In the genomic region with DNA sequence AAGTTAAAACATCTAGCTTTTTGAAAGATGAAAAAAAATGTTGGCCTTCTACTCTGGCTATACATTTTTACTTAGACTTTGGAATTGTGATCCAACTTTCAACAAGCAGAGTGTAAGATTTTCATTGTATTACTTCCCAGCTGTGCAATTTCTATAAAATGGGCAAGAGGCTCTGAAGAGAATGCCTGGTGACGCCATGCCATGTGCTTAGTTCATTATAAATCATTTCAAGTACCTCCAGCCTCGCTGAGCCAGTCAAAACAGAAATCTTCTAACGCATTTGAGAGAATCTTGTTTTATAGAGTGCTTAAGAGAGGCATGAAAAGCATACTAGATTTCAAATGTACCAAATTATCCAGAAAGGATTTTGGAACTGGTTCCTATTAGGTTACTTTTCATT, we compare ENCODE assay signal across 12 cellular contexts. TPM values are rescaled to one million over a fixed set of nuclear protein-coding genes. Genes with fewer than 3 reads are reported as not detected.
A peak's percentile ranks its signal among the peaks of the same experiment; 100 is the strongest.
DNase-seq lines count a peak whose midpoint lies in the region; ATAC-seq and TF ChIP-seq lines count a peak whose summit lies in the region.
"Had no signal": no experiment of that assay in that cellular context is flagged by ENCODE, and none has a peak within 500 bp of the region (broad histone marks: within the 10 kb centered on the region; RNA-seq: fewer than 3 reads in every experiment).

No MANE protein-coding gene starts in this region.

- CTCF ChIA-PET in A673 (lab: Charles Lee) = no interaction called here
- CTCF ChIA-PET in CD8-positive, alpha-beta T cell (lab: Charles Lee) = interaction anchor here (1.4 to 2.3 kb wide), 4 partner anchors 11 to 104 kb away, joined by 5 to 8 read pairs (median 7); a partner anchor contains a TSS

- no peak for ATAC-seq in CD8-positive, alpha-beta T cell
- ATAC-seq in left lung (no peak), GM19324 (IDR thresholded peaks at IDR 0.05; ENCODE audit: low FRiP score, unreplicated experiment) (no peak)

- DNase-seq in A673 (ENCODE audit: low spot score) (peak; percentile 55), NCI-H510A (lab: John Stamatoyannopoulos, UW) (peak; percentile 30), WERI-Rb-1 (no peak), left lung (no peak), pons (ENCODE audit: low spot score) (no peak)
- DNase-seq in CD8-positive, alpha-beta T cell = no peak
- DNase-seq: BE2C, kidney glomerular epithelial cell, NCI-H748 treated with DMSO at 0.1 percent for 48 hours had no signal

- no peaks in the 10 kb centered on the region for H3K36me3 ChIP-seq in A673 (ENCODE audit: insufficient read depth, low read length, poor library complexity, severe bottlenecking)
- H3K36me3 ChIP-seq in CD8-positive, alpha-beta T cell (ENCODE audit: insufficient read depth, low read length) = no peaks in the 10 kb centered on the region
- no peaks in the 10 kb centered on the region for H3K36me3 ChIP-seq in WERI-Rb-1
- H3K36me3 ChIP-seq in left lung = no peaks in the 10 kb centered on the region
- H3K36me3 ChIP-seq: BE2C had no signal

- H3K4me1 Mint-ChIP-seq in CD8-positive, alpha-beta T cell (ENCODE audit: low read depth) = peaks cover 89% of the 10 kb centered on the region
- H3K4me1 Mint-ChIP-seq in activated naive CD8-positive, alpha-beta T cell (ENCODE audit: low read depth) = peaks cover 85% of the 10 kb centered on the region

- H3K27me3 Mint-ChIP-seq in CD8-positive, alpha-beta T cell (ENCODE audit: low read depth) = no peaks in the 10 kb centered on the region
- H3K27me3 Mint-ChIP-seq in activated naive CD8-positive, alpha-beta T cell = no peaks in the 10 kb centered on the region

- TF ChIP-seq CTCF in A673 (conservative IDR thresholded peaks at IDR 0.05; ENCODE audit: low read depth, low read length) = no peak
- no peak for TF ChIP-seq CTCF in CD8-positive, alpha-beta T cell (IDR thresholded peaks at IDR 0.05)
- no peak for TF ChIP-seq CTCF in WERI-Rb-1 (IDR thresholded peaks at IDR 0.05; ENCODE audit: low read depth, low read length)
- TF ChIP-seq CTCF in left lung (IDR thresholded peaks at IDR 0.05) = no peak

- POLR2A ChIA-PET in A673 (lab: Charles Lee; ENCODE audit: low non-redundant PET) = no interaction called here
- POLR2A ChIA-PET in CD8-positive, alpha-beta T cell (lab: Charles Lee) = interaction anchor here (0.8 to 4.5 kb wide), 8 partner anchors 8 to 85 kb away, joined by 3 to 27 read pairs (median 4); a partner anchor contains a TSS

- H3K4me3 ChIP-seq in A673 (ENCODE audit: low read depth, low read length, poor library complexity, severe bottlenecking) (no peak overlapping the region), WERI-Rb-1 (ENCODE audit: low read depth, low read length) (no peak overlapping the region), left lung (no peak overlapping the region)
- no peak overlapping the region for H3K4me3 ChIP-seq in CD8-positive, alpha-beta T cell (ENCODE audit: low read depth, low read length)

- H3K27me3 ChIP-seq in A673 (replicated peaks; ENCODE audit: insufficient read depth, low read depth, low read length, poor library complexity) (no peaks in the 10 kb centered on the region), WERI-Rb-1 (ENCODE audit: insufficient read depth, low read depth, severe bottlenecking) (no peaks in the 10 kb centered on the region), left lung (no peaks in the 10 kb centered on the region)
- no peaks in the 10 kb centered on the region for H3K27me3 ChIP-seq in CD8-positive, alpha-beta T cell (ENCODE audit: insufficient read depth, low read length)
- H3K27me3 ChIP-seq: BE2C had no signal

- intact Hi-C loops in A673 (cut with micrococcal nuclease; ENCODE audit: unreplicated experiment) (loop anchor here (5.0 kb wide), 1 partner anchor 51 kb away; no protein-coding TSS in a partner anchor), left lung (cut with DNase I) (no loop called here)
- intact Hi-C loops in CD8-positive, alpha-beta T cell (cut with DNase I, micrococcal nuclease) = loop anchor here in 1 of 2 experiments (10.0 kb wide), 1 partner anchor 647 kb away; no protein-coding TSS in a partner anchor

- no peak overlapping the region for H3K27ac ChIP-seq in A673 (ENCODE audit: low read depth, low read length, poor library complexity, severe bottlenecking)
- H3K27ac ChIP-seq in CD8-positive, alpha-beta T cell (ENCODE audit: low read depth, low read length) = peak overlapping the region; percentile 10
- H3K27ac ChIP-seq in WERI-Rb-1 = no peak overlapping the region
- no peak overlapping the region for H3K27ac ChIP-seq in left lung
- H3K27ac ChIP-seq: RWPE1 had no signal

- H3K9me3 Mint-ChIP-seq in CD8-positive, alpha-beta T cell = no peaks in the 10 kb centered on the region
- H3K9me3 Mint-ChIP-seq in activated naive CD8-positive, alpha-beta T cell (ENCODE audit: low read depth) = no peaks in the 10 kb centered on the region

- no peak overlapping the region for H3K4me3 Mint-ChIP-seq in CD8-positive, alpha-beta T cell
- no peak overlapping the region for H3K4me3 Mint-ChIP-seq in activated naive CD8-positive, alpha-beta T cell

- BruUV-seq in A673 (replicated peaks; lab: Mats Ljungman, UMichigan) = no TSS peak

- no peaks in the 10 kb centered on the region for H3K36me3 Mint-ChIP-seq in CD8-positive, alpha-beta T cell
- peaks cover 3% of the 10 kb centered on the region for H3K36me3 Mint-ChIP-seq in activated naive CD8-positive, alpha-beta T cell

- peak overlapping the region; percentile 88 for H3K27ac Mint-ChIP-seq in CD8-positive, alpha-beta T cell
- H3K27ac Mint-ChIP-seq in activated naive CD8-positive, alpha-beta T cell = peak overlapping the region; percentile 95

- H3K9me3 ChIP-seq in A673 (ENCODE audit: low read depth, low read length, poor library complexity, severe bottlenecking) (no peaks in the 10 kb centered on the region), WERI-Rb-1 (ENCODE audit: severe bottlenecking) (no peaks in the 10 kb centered on the region), left lung (no peaks in the 10 kb centered on the region)
- no peaks in the 10 kb centered on the region for H3K9me3 ChIP-seq in CD8-positive, alpha-beta T cell (ENCODE audit: low read length)
- H3K9me3 ChIP-seq: BE2C had no signal

- peaks cover 19% of the 10 kb centered on the region for H3K4me1 ChIP-seq in A673 (ENCODE audit: insufficient read depth, low read length, poor library complexity, severe bottlenecking)
- H3K4me1 ChIP-seq in CD8-positive, alpha-beta T cell (ENCODE audit: insufficient read depth, low read length) = peaks cover 81% of the 10 kb centered on the region
- peaks cover 0 to 12% of the 10 kb centered on the region in 2 donors for H3K4me1 ChIP-seq in left lung
- H3K4me1 ChIP-seq: BE2C had no signal

RNA-seq across cellular contexts. Expression of a gene that starts 10.1 kb away (rescaled TPM):
- total RNA-seq in A673 (2021) = 18.4 and 18.5 TPM in 2 replicates
- total RNA-seq in CD8-positive, alpha-beta T cell = 100 to 1,000 TPM; 582 to 601 TPM
- 10 to 100 TPM; 40.6 to 59.2 TPM for total RNA-seq in left lung

Comparison
In these comparisons a context has a peak if more than half of its experiments do, and no peak if none do; other contexts are left out.
1. DNase-seq: peak in A673 (single experiment) and NCI-H510A (single experiment); none in CD8-positive, alpha-beta T cell (0 of 7), WERI-Rb-1 (single experiment), left lung (0 of 2) and pons (single experiment).
2. RNA of a gene that starts 10.1 kb away (total RNA-seq): 582 to 601 TPM in CD8-positive, alpha-beta T cell; 40.6 to 59.2 TPM in left lung and 18.4 to 18.5 TPM in A673; every median in the first group is over 4 times any median in the second.